8 cellular contexts compared by ENCODE assay signal in genomic region chr1:165144757-165145397, GRCh38.
DNase-seq lines count a peak whose midpoint lies in the region; ATAC-seq and TF ChIP-seq lines count a peak whose summit lies in the region.

No MANE protein-coding gene starts in this region.

- no peaks in the 10 kb centered on the region for H3K9me3 Mint-ChIP-seq in activated T-cell treated with anti-CD3 and anti-CD28 coated beads, Interleukin-2, amount 50 U/mL, for 24 hours

- H3K36me3 ChIP-seq in A673 (ENCODE audit: insufficient read depth, low read length, poor library complexity, severe bottlenecking) = no peaks in the 10 kb centered on the region

- peak; percentile 90 for TF ChIP-seq CTCF in A673 (conservative IDR thresholded peaks at IDR 0.05; ENCODE audit: low read depth, low read length)
- peak; percentile 81 for TF ChIP-seq CTCF in GM12864 (IDR thresholded peaks at IDR 0.05; ENCODE audit: low read depth, low read length, missing control alignments)

- no TSS peak for BruUV-seq in A673 (replicated peaks; lab: Mats Ljungman, UMichigan)

- CTCF ChIA-PET in A673 (lab: Charles Lee) = no interaction called here

- peaks cover 26% of the 10 kb centered on the region for H3K27me3 ChIP-seq in A673 (replicated peaks; ENCODE audit: insufficient read depth, low read depth, low read length, poor library complexity)

- intact Hi-C loops in A673 (cut with micrococcal nuclease; ENCODE audit: unreplicated experiment) (loop anchor here (1.0 to 2.0 kb wide), 3 partner anchors 114 to 448 kb away; no protein-coding TSS in a partner anchor), head of caudate nucleus (cut with DNase I) (loop anchor here (10.0 kb wide), 1 partner anchor 220 kb away; no protein-coding TSS in a partner anchor)

- no peak overlapping the region for H3K4me3 ChIP-seq in A673 (ENCODE audit: low read depth, low read length, poor library complexity, severe bottlenecking)
- no peak overlapping the region for H3K4me3 ChIP-seq in GM12864 (ENCODE audit: low read depth, low read length)

- H3K4me3 Mint-ChIP-seq in activated T-cell treated with anti-CD3 and anti-CD28 coated beads, Interleukin-2, amount 50 U/mL, for 24 hours = no peak overlapping the region

- DNase-seq in A673 (ENCODE audit: low spot score) (peak; percentile 82), GM12864 (ENCODE audit: low read depth) (no peak), NCI-H2227 treated with DMSO at 0.1 percent for 48 hours (lab: John Stamatoyannopoulos, UW) (peak; percentile 67), head of caudate nucleus (peak; percentile 26 to 88 (median 72)), renal cortical epithelial cell (ENCODE audit: low read depth) (peak; percentile 27)
- peak; percentile 34 for DNase-seq in activated T-cell treated with anti-CD3 and anti-CD28 coated beads, Interleukin-2, amount 50 U/mL, for 24 hours
- DNase-seq in effector CD8-positive, alpha-beta T cell (lab: John Stamatoyannopoulos, UW) = no peak

- H3K9me3 ChIP-seq in A673 (ENCODE audit: low read depth, low read length, poor library complexity, severe bottlenecking) = no peaks in the 10 kb centered on the region

- POLR2A ChIA-PET in A673 (lab: Charles Lee; ENCODE audit: low non-redundant PET) = no interaction called here

- no peaks in the 10 kb centered on the region for H3K4me1 ChIP-seq in A673 (ENCODE audit: insufficient read depth, low read length, poor library complexity, severe bottlenecking)

- ATAC-seq in HG02970 (IDR thresholded peaks at IDR 0.05; ENCODE audit: low FRiP score, unreplicated experiment) = peak; percentile 63

- peaks cover 19% of the 10 kb centered on the region for H3K27me3 Mint-ChIP-seq in activated T-cell treated with anti-CD3 and anti-CD28 coated beads, Interleukin-2, amount 50 U/mL, for 24 hours

- no peak overlapping the region for H3K27ac Mint-ChIP-seq in activated T-cell treated with anti-CD3 and anti-CD28 coated beads, Interleukin-2, amount 50 U/mL, for 24 hours

- H3K4me1 Mint-ChIP-seq in activated T-cell treated with anti-CD3 and anti-CD28 coated beads, Interleukin-2, amount 50 U/mL, for 24 hours (ENCODE audit: low read depth) = peaks cover 2% of the 10 kb centered on the region

- H3K27ac ChIP-seq in A673 (ENCODE audit: low read depth, low read length, poor library complexity, severe bottlenecking) = no peak overlapping the region

- no peaks in the 10 kb centered on the region for H3K36me3 Mint-ChIP-seq in activated T-cell treated with anti-CD3 and anti-CD28 coated beads, Interleukin-2, amount 50 U/mL, for 24 hours (ENCODE audit: low read depth)

Comparison
In these comparisons a context has a peak if more than half of its experiments do, and no peak if none do; other contexts are left out.
1. DNase-seq: peak in A673 (single experiment), NCI-H2227 treated with DMSO at 0.1 percent for 48 hours (single experiment), activated T-cell treated with anti-CD3 and anti-CD28 coated beads, Interleukin-2, amount 50 U/mL, for 24 hours (single experiment), head of caudate nucleus (42 of 42) and renal cortical epithelial cell (single experiment); none in GM12864 (single experiment) and effector CD8-positive, alpha-beta T cell (single experiment).